ENCODE assay signal across 23 cellular contexts in the genomic region with DNA sequence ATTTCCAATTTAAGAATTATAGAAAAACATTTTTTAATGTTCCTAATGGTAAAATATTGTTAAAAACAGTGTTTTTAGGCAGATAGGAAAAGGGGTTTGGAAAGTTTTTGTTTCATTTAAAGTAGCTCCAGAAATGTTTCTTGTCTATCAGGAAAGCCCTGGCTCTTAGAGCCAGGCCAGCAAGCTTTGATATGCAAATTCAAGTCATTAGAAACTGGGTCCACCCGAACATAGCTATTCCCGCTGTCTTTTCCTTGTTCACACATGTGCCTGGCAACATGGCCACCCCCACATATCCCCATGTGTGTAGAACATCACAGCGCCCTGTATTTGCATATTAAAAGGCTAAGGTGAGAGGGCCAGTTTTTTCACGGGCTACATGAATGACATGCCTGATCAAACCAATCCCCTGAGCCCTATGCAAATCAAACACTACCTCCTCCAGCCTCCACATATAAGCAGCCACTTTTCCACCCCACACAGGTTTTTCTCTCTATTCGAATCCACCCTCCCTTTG.
"Had no signal": no experiment of that assay in that cellular context is flagged by ENCODE, and none has a peak within 500 bp of the region (broad histone marks: within the 10 kb centered on the region; RNA-seq: fewer than 3 reads in every experiment).

No MANE protein-coding gene starts in this region.

- H3K27me3 Mint-ChIP-seq: activated CD4-positive, alpha-beta memory T cell treated with anti-CD3 and anti-CD28 coated beads for 36 hours; activated naive CD4-positive, alpha-beta T cell treated with anti-CD3 and anti-CD28 coated beads, Interleukin-2, amount 10 ng/mL, durations not matched to agents 7 days and 5 days; natural killer cell treated with Interleukin-12 subunit alpha and Interleukin-12 subunit beta and Interleukin-15 and Interleukin-18, amount 100 ng/mL, for 72 hours; type B pancreatic cell had no signal

- H3K36me3 ChIP-seq: esophagus squamous epithelium, gastrocnemius medialis, neutrophil, ovary, prostate gland, spleen, vagina had no signal

- H3K27ac Mint-ChIP-seq: activated CD4-positive, alpha-beta memory T cell treated with anti-CD3 and anti-CD28 coated beads for 36 hours; activated naive CD4-positive, alpha-beta T cell treated with anti-CD3 and anti-CD28 coated beads, Interleukin-2, amount 10 ng/mL, durations not matched to agents 7 days and 5 days; activated T-cell treated with anti-CD3 and anti-CD28 coated beads, Interleukin-2, amount 50 U/mL, for 72 hours; natural killer cell treated with Interleukin-12 subunit alpha and Interleukin-12 subunit beta and Interleukin-15 and Interleukin-18, amount 100 ng/mL, for 72 hours; type B pancreatic cell had no signal

- ATAC-seq: activated T-cell treated with anti-CD3 and anti-CD28 coated beads, Interleukin-2, amount 50 U/mL, for 72 hours; gastrocnemius medialis; left cardiac atrium; natural killer cell treated with Interleukin-12 subunit alpha and Interleukin-12 subunit beta and Interleukin-15 and Interleukin-18, amount 100 ng/mL, for 72 hours had no signal

- H3K4me1 ChIP-seq: esophagus squamous epithelium, gastrocnemius medialis, prostate gland, spleen, testis, vagina had no signal

- H3K36me3 Mint-ChIP-seq: activated CD4-positive, alpha-beta memory T cell treated with anti-CD3 and anti-CD28 coated beads for 36 hours; activated naive CD4-positive, alpha-beta T cell treated with anti-CD3 and anti-CD28 coated beads, Interleukin-2, amount 10 ng/mL, durations not matched to agents 7 days and 5 days; type B pancreatic cell had no signal

- H3K27ac ChIP-seq: coronary artery, esophagus squamous epithelium, gastrocnemius medialis, neutrophil, ovary, prostate gland, spleen, testis, vagina had no signal

- DNase-seq: activated CD4-positive, alpha-beta memory T cell treated with anti-CD3 and anti-CD28 coated beads for 36 hours; activated CD4-positive, alpha-beta T cell treated with anti-CD3 and anti-CD28 coated beads for 48 hours; activated CD4-positive, CD25-positive, alpha-beta regulatory T cell; activated effector memory CD4-positive, alpha-beta T cell treated with Interleukin-2 at 50 U/mL for 16 hours; activated naive CD4-positive, alpha-beta T cell treated with anti-CD3 and anti-CD28 coated beads, Interleukin-2, amount 10 ng/mL, durations not matched to agents 7 days and 5 days; activated T-cell treated with anti-CD3 and anti-CD28 coated beads, Interleukin-2, amount 50 U/mL, for 72 hours; amygdala; cerebellar nuclear complex; esophagus squamous epithelium; gastrocnemius medialis; hippocampal formation; left cardiac atrium; ovary; spleen; stimulated activated CD4-positive, alpha-beta T cell treated with anti-CD3 and anti-CD28 coated beads, Interleukin-4, amount 100 ng/mL, for 1 hour; stimulated activated naive CD4-positive, alpha-beta T cell; testis had no signal

- H3K9me3 ChIP-seq: gastrocnemius medialis, neutrophil, ovary, prostate gland, testis, vagina had no signal

- H3K27me3 ChIP-seq: esophagus squamous epithelium, gastrocnemius medialis, neutrophil, ovary, spleen, testis, vagina had no signal

- H3K4me3 Mint-ChIP-seq: activated CD4-positive, alpha-beta memory T cell treated with anti-CD3 and anti-CD28 coated beads for 36 hours; activated naive CD4-positive, alpha-beta T cell treated with anti-CD3 and anti-CD28 coated beads, Interleukin-2, amount 10 ng/mL, durations not matched to agents 7 days and 5 days; activated T-cell treated with anti-CD3 and anti-CD28 coated beads, Interleukin-2, amount 50 U/mL, for 72 hours; natural killer cell treated with Interleukin-12 subunit alpha and Interleukin-12 subunit beta and Interleukin-15 and Interleukin-18, amount 100 ng/mL, for 72 hours; type B pancreatic cell had no signal

- H3K4me3 ChIP-seq: coronary artery, esophagus squamous epithelium, gastrocnemius medialis, ovary, prostate gland, spleen, vagina had no signal
